ENCODE assay signal across 17 cellular contexts in genomic region chr1:26686795-26687194, GRCh38. TPM values are rescaled to one million over a fixed set of nuclear protein-coding genes. Genes with fewer than 3 reads are reported as not detected.
DNase-seq lines count a peak whose midpoint lies in the region; ATAC-seq and TF ChIP-seq lines count a peak whose summit lies in the region.
"Had no signal": no experiment of that assay in that cellular context is flagged by ENCODE, and none has a peak within 500 bp of the region (broad histone marks: within the 10 kb centered on the region; RNA-seq: fewer than 3 reads in every experiment).

No MANE protein-coding gene starts in this region.

- no peaks in the 10 kb centered on the region for H3K79me2 ChIP-seq in GM23338 (replicated peaks; ENCODE audit: insufficient read depth)
- H3K79me2 ChIP-seq: parathyroid adenoma had no signal

- no peaks in the 10 kb centered on the region for H3F3A ChIP-seq in GM23338 (replicated peaks; ENCODE audit: low read depth)

- no peaks in the 10 kb centered on the region for H3K27me3 Mint-ChIP-seq in CD8-positive, alpha-beta memory T cell
- no peaks in the 10 kb centered on the region for H3K27me3 Mint-ChIP-seq in GM23338 (ENCODE audit: insufficient read depth, low read depth, poor library complexity)

- H3K4me3 ChIP-seq in CD8-positive, alpha-beta memory T cell (ENCODE audit: low read length) = no peak overlapping the region
- no peak overlapping the region for H3K4me3 ChIP-seq in GM23338
- H3K4me3 ChIP-seq in fibroblast of the aortic adventitia (ENCODE audit: low read depth, low read length) = no peak overlapping the region
- H3K4me3 ChIP-seq: gastroesophageal sphincter, SJCRH30, suprapubic skin had no signal

- no peaks in the 10 kb centered on the region for H3K27me3 ChIP-seq in CD8-positive, alpha-beta memory T cell (ENCODE audit: insufficient read depth, low read length, poor library complexity, severe bottlenecking)
- H3K27me3 ChIP-seq in GM23338 (ENCODE audit: insufficient read depth) = no peaks in the 10 kb centered on the region
- H3K27me3 ChIP-seq: gastroesophageal sphincter, SJCRH30, suprapubic skin had no signal

- H4K20me1 ChIP-seq in GM23338 (replicated peaks; ENCODE audit: insufficient read depth) = no peaks in the 10 kb centered on the region

- POLR2A ChIA-PET in CD8-positive, alpha-beta memory T cell (lab: Charles Lee) = no interaction called here

- DNase-seq in CD8-positive, alpha-beta memory T cell = no peak
- DNase-seq in GM23338 (ENCODE audit: low spot score) (peak; percentile 54), fibroblast of the aortic adventitia (ENCODE audit: low read depth) (peak; percentile 56), inferior parietal cortex (ENCODE audit: extremely low spot score) (no peak)
- no peak for DNase-seq in stimulated activated effector memory CD8-positive, alpha-beta T cell treated with anti-CD3 and anti-CD28 coated beads, Interleukin-12 subunit alpha, Interleukin-12 subunit beta, amount 100 ng/mL, for 72 hours (ENCODE audit: low spot score in 2 of 2)
- DNase-seq: activated gamma-delta T cell; amygdala; NCI-H1694; NCI-H510A; stimulated activated CD4-positive, alpha-beta T cell treated with anti-CD3 and anti-CD28 coated beads, Interleukin-2, amount 100 ng/mL, for 48 hours; T-helper 9 cell had no signal

- H2AFZ ChIP-seq in GM23338 = no peak overlapping the region; the same call in 1 of the 2 replicates
- H2AFZ ChIP-seq: parathyroid adenoma had no signal

- peaks cover 10% of the 10 kb centered on the region for H3K4me1 ChIP-seq in CD8-positive, alpha-beta memory T cell (ENCODE audit: insufficient read depth, low read length)
- H3K4me1 ChIP-seq in GM23338 (ENCODE audit: insufficient read depth) = peaks cover 3% of the 10 kb centered on the region; the same call in 1 of the 2 replicates
- H3K4me1 ChIP-seq: parathyroid adenoma had no signal

- no peaks in the 10 kb centered on the region for H3K9me3 ChIP-seq in CD8-positive, alpha-beta memory T cell (ENCODE audit: low read length)
- H3K9me3 ChIP-seq: gastroesophageal sphincter, SJCRH30, suprapubic skin had no signal

- H3K36me3 ChIP-seq in CD8-positive, alpha-beta memory T cell (ENCODE audit: insufficient read depth, low read length) = no peaks in the 10 kb centered on the region
- no peaks in the 10 kb centered on the region for H3K36me3 ChIP-seq in GM23338 (ENCODE audit: insufficient read depth)
- H3K36me3 ChIP-seq: gastroesophageal sphincter, SJCRH30, suprapubic skin had no signal

- H3K9me2 ChIP-seq in GM23338 (ENCODE audit: insufficient read depth) = no peaks in the 10 kb centered on the region

- CTCF ChIA-PET in CD8-positive, alpha-beta memory T cell (lab: Charles Lee) = no interaction called here

- no peak for ATAC-seq in GM23338
- 0 out of 3 replicates have a peak, but pooled peaks have one; percentile 27 for ATAC-seq in SK-N-SH treated with all-trans-retinoic acid at 6 μM for 48 hours
- no peak for ATAC-seq in stimulated activated effector memory CD8-positive, alpha-beta T cell treated with anti-CD3 and anti-CD28 coated beads, Interleukin-12 subunit alpha, Interleukin-12 subunit beta, amount 100 ng/mL, for 72 hours
- ATAC-seq in GM18861 (IDR thresholded peaks at IDR 0.05; ENCODE audit: unreplicated experiment) = no peak
- ATAC-seq: gastroesophageal sphincter had no signal

- H3K4me2 ChIP-seq in GM23338 = no peak overlapping the region

- H3K4me1 Mint-ChIP-seq in CD8-positive, alpha-beta memory T cell = peaks cover 5 to 18% (median 11%) of the 10 kb centered on the region in 3 donors
- peaks cover 3% of the 10 kb centered on the region for H3K4me1 Mint-ChIP-seq in GM23338
- peaks cover 13% of the 10 kb centered on the region for H3K4me1 Mint-ChIP-seq in stimulated activated effector memory CD8-positive, alpha-beta T cell treated with anti-CD3 and anti-CD28 coated beads, Interleukin-12 subunit alpha, Interleukin-12 subunit beta, amount 100 ng/mL, for 72 hours

- TF ChIP-seq CTCF in GM23338 (conservative IDR thresholded peaks at IDR 0.05; ENCODE audit: low read depth in 2 of 2) = no peak
- no peak for TF ChIP-seq CTCF in fibroblast of the aortic adventitia (IDR thresholded peaks at IDR 0.05; ENCODE audit: insufficient read depth, low read length)

- no peak overlapping the region for H3K4me3 Mint-ChIP-seq in CD8-positive, alpha-beta memory T cell
- H3K4me3 Mint-ChIP-seq in GM23338 = no peak overlapping the region
- H3K4me3 Mint-ChIP-seq in stimulated activated effector memory CD8-positive, alpha-beta T cell treated with anti-CD3 and anti-CD28 coated beads, Interleukin-12 subunit alpha, Interleukin-12 subunit beta, amount 100 ng/mL, for 72 hours = no peak overlapping the region

- H3K27ac ChIP-seq in CD8-positive, alpha-beta memory T cell (ENCODE audit: low read depth, low read length) = peak overlapping the region; percentile 75
- H3K27ac ChIP-seq in GM23338 (ENCODE audit: low read depth) = no peak overlapping the region
- H3K27ac ChIP-seq: gastroesophageal sphincter, parathyroid adenoma, SJCRH30, suprapubic skin had no signal

- no peak overlapping the region for H3K27ac Mint-ChIP-seq in CD8-positive, alpha-beta memory T cell
- H3K27ac Mint-ChIP-seq in GM23338 = no peak overlapping the region
- no peak overlapping the region for H3K27ac Mint-ChIP-seq in stimulated activated effector memory CD8-positive, alpha-beta T cell treated with anti-CD3 and anti-CD28 coated beads, Interleukin-12 subunit alpha, Interleukin-12 subunit beta, amount 100 ng/mL, for 72 hours

- no peaks in the 10 kb centered on the region for H3K36me3 Mint-ChIP-seq in CD8-positive, alpha-beta memory T cell
- no peaks in the 10 kb centered on the region for H3K36me3 Mint-ChIP-seq in GM23338 (ENCODE audit: low read depth)
- H3K36me3 Mint-ChIP-seq in stimulated activated effector memory CD8-positive, alpha-beta T cell treated with anti-CD3 and anti-CD28 coated beads, Interleukin-12 subunit alpha, Interleukin-12 subunit beta, amount 100 ng/mL, for 72 hours = no peaks in the 10 kb centered on the region

- no peaks in the 10 kb centered on the region for H3K9me3 Mint-ChIP-seq in CD8-positive, alpha-beta memory T cell
- H3K9me3 Mint-ChIP-seq in GM23338 = no peaks in the 10 kb centered on the region
- no peaks in the 10 kb centered on the region for H3K9me3 Mint-ChIP-seq in stimulated activated effector memory CD8-positive, alpha-beta T cell treated with anti-CD3 and anti-CD28 coated beads, Interleukin-12 subunit alpha, Interleukin-12 subunit beta, amount 100 ng/mL, for 72 hours

TF ChIP-seq in GM23338, 12 proteins besides CTCF, POLR2A, EP300 and RAD21 (continues in another document):
- TF ChIP-seq CREB1 (CRISPR knock-in tag; IDR thresholded peaks at IDR 0.05; ENCODE audit: low read depth) (no peak), EZH2phosphoT487 (IDR thresholded peaks at IDR 0.05; ENCODE audit: unreplicated experiment) (no peak), STAT1 (IDR thresholded peaks at IDR 0.05; ENCODE audit: unreplicated experiment) (no peak)
- TF ChIP-seq, protein P1, sequence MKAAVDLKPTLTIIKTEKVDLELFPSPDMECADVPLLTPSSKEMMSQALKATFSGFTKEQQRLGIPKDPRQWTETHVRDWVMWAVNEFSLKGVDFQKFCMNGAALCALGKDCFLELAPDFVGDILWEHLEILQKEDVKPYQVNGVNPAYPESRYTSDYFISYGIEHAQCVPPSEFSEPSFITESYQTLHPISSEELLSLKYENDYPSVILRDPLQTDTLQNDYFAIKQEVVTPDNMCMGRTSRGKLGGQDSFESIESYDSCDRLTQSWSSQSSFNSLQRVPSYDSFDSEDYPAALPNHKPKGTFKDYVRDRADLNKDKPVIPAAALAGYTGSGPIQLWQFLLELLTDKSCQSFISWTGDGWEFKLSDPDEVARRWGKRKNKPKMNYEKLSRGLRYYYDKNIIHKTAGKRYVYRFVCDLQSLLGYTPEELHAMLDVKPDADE (IDR thresholded peaks at IDR 0.05) = no peak

TF ChIP-seq in SK-N-SH treated with all-trans-retinoic acid at 6 μM for 48 hours, 23 proteins besides CTCF, POLR2A, EP300 and RAD21 (continues in another document):
- TF ChIP-seq RARB (CRISPR knock-in tag; IDR thresholded peaks at IDR 0.05) (no peak), POU6F1 (CRISPR knock-in tag; IDR thresholded peaks at IDR 0.05; ENCODE audit: borderline replicate concordance, low read depth) (no peak), TOX (CRISPR knock-in tag; IDR thresholded peaks at IDR 0.05; ENCODE audit: borderline replicate concordance) (no peak), ARNTL (CRISPR knock-in tag; IDR thresholded peaks at IDR 0.05; ENCODE audit: borderline replicate concordance, low read depth) (no peak), PPARA (CRISPR knock-in tag; IDR thresholded peaks at IDR 0.05; ENCODE audit: borderline replicate concordance) (no peak), TCF4 (CRISPR knock-in tag; IDR thresholded peaks at IDR 0.05; ENCODE audit: borderline replicate concordance) (no peak), ZNF70 (CRISPR knock-in tag; IDR thresholded peaks at IDR 0.05) (no peak)

RNA-seq across cellular contexts. Expression of gene ARID1A, which starts 9.0 kb away (rescaled TPM):
- total RNA-seq in CD8-positive, alpha-beta memory T cell = 10 to 100 TPM; 88.4 to 90.9 TPM
- polyA plus RNA-seq in CD8-positive, alpha-beta memory T cell = 31.6 TPM
- 82.1 and 104 TPM in 2 replicates for total RNA-seq in GM23338 (2014; rRNA removed; shearing (Covaris generic))
- 50.0 and 62.6 TPM in 2 replicates for polyA plus RNA-seq in GM23338 (2016; fragmentation: Nextera tagmentation; extraction: Ambion mirVana)
- 17.4 and 26.9 TPM in 2 replicates for total RNA-seq in fibroblast of the aortic adventitia (ENCODE audit: low replicate concordance)

Comparison
In these comparisons a context has a peak if more than half of its experiments do, and no peak if none do; other contexts are left out.
1. DNase-seq: peak in GM23338 (single experiment) and fibroblast of the aortic adventitia (single experiment); none in CD8-positive, alpha-beta memory T cell (0 of 5), stimulated activated effector memory CD8-positive, alpha-beta T cell treated with anti-CD3 and anti-CD28 coated beads, Interleukin-12 subunit alpha, Interleukin-12 subunit beta, amount 100 ng/mL, for 72 hours (0 of 2) and inferior parietal cortex (single experiment).